1 cellular context compared by ENCODE assay signal in genomic region chr19:8150178-8150865, GRCh38.
TF ChIP-seq lines count a peak whose summit lies in the region.

No MANE protein-coding gene starts in this region.

TF ChIP-seq in neural cell, 6 proteins besides CTCF, POLR2A, EP300 and RAD21 (continued from another document):
- no peak for TF ChIP-seq REST (IDR thresholded peaks at IDR 0.05; ENCODE audit: borderline replicate concordance)
- TF ChIP-seq EZH2 (IDR thresholded peaks at IDR 0.05; ENCODE audit: borderline replicate concordance, insufficient read depth, low read length, poor library complexity, severe bottlenecking), result no peak
